25 cellular contexts compared by ENCODE assay signal in the genomic region with DNA sequence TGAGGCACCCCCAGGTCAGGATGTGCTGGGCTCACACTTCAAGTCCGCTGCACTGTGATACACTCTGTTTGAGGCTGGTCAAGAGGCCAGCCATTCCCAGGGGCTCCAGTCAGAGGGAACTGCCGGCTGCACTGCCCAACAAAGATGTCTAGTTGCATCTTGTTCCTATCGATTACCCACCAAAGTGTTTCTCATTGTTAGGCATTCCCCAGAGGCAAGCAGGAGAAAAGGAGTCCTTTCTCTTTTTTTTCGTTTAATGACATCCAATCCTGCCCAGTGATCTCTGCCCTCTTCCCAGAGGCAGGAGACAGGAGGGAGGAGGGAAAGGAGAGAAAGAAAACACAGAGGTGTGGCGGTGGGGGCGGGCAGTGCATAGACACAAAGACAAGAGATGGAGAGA.
A peak's percentile ranks its signal among the peaks of the same experiment; 100 is the strongest.
DNase-seq lines count a peak whose midpoint lies in the region; ATAC-seq and TF ChIP-seq lines count a peak whose summit lies in the region.
"Had no signal": no experiment of that assay in that cellular context is flagged by ENCODE, and none has a peak within 500 bp of the region (broad histone marks: within the 10 kb centered on the region; RNA-seq: fewer than 3 reads in every experiment).

No MANE protein-coding gene starts in this region.

- peaks cover 20% of the 10 kb centered on the region for H3K4me1 Mint-ChIP-seq in glutamatergic neuron (ENCODE audit: low read depth, unreplicated experiment)
- H3K4me1 Mint-ChIP-seq: activated naive CD8-positive, alpha-beta T cell treated with anti-CD3 and anti-CD28 coated beads for 36 hours; natural killer cell had no signal

- H3K4me1 ChIP-seq in HUES64 (ENCODE audit: insufficient read depth, low read length): peaks cover 38% of the 10 kb centered on the region
- H3K4me1 ChIP-seq: Caco-2 had no signal

- DNase-seq in glutamatergic neuron: peak; percentile 54
- DNase-seq in retina: peak; percentile 53
- no peak for DNase-seq in NCI-H226
- DNase-seq in occipital lobe (lab: John Stamatoyannopoulos, UW): no peak
- DNase-seq in SKM-1 (lab: John Stamatoyannopoulos, UW; ENCODE audit: unreplicated experiment): no peak
- no peak for DNase-seq in dorsolateral prefrontal cortex
- DNase-seq: activated CD4-positive, alpha-beta T cell treated with anti-CD3 and anti-CD28 coated beads for 4 hours; activated effector memory CD4-positive, alpha-beta T cell treated with Interleukin-2 at 50 U/mL for 16 hours; activated naive CD8-positive, alpha-beta T cell treated with anti-CD3 and anti-CD28 coated beads for 36 hours; activated T-cell treated with anti-CD3 and anti-CD28 coated beads for 4 hours; aorta; Caco-2; central memory CD4-positive, alpha-beta T cell; left ventricle myocardium superior; MM.1S; natural killer cell; NCI-H2081 treated with DMSO at 0.1 percent for 48 hours; OCI-M1; stimulated activated naive CD8-positive, alpha-beta T cell treated with anti-CD3 and anti-CD28 coated beads, Interleukin-15, Interleukin-2, amounts not matched to agents 100 U/mL and 50 U/mL, for 24 hours had no signal

- H3K36me3 ChIP-seq in HUES64 (ENCODE audit: insufficient read depth, low read length): no peaks in the 10 kb centered on the region
- H3K36me3 ChIP-seq: thoracic aorta, vagina had no signal

- no peaks in the 10 kb centered on the region for H3K9me3 Mint-ChIP-seq in glutamatergic neuron (ENCODE audit: unreplicated experiment)
- H3K9me3 Mint-ChIP-seq: activated naive CD8-positive, alpha-beta T cell treated with anti-CD3 and anti-CD28 coated beads for 36 hours; dendritic cell treated with granulocyte-macrophage colony-stimulating factor and Interleukin-4, amounts not matched to agents 40 ng/mL and 50 ng/mL, for 4 days; natural killer cell had no signal

- intact Hi-C loops in dorsolateral prefrontal cortex (cut with DNase I): no loop called here

- ATAC-seq in SK-N-SH treated with all-trans-retinoic acid at 6 μM for 48 hours: peak; percentile 13
- ATAC-seq: natural killer cell; stimulated activated naive CD8-positive, alpha-beta T cell treated with anti-CD3 and anti-CD28 coated beads, Interleukin-15, Interleukin-2, amounts not matched to agents 100 U/mL and 50 U/mL, for 24 hours had no signal

- H3K4me3 ChIP-seq in HUES64 (ENCODE audit: low read length) (no peak overlapping the region), dorsolateral prefrontal cortex (no peak overlapping the region)
- H3K4me3 ChIP-seq: thoracic aorta, vagina had no signal

- H3K9me3 ChIP-seq in HUES64 (ENCODE audit: insufficient read depth, low read depth, low read length): no peaks in the 10 kb centered on the region
- H3K9me3 ChIP-seq: Caco-2, thoracic aorta, vagina had no signal

- H3K27ac Mint-ChIP-seq in glutamatergic neuron (ENCODE audit: unreplicated experiment): peak overlapping the region; percentile 91
- H3K27ac Mint-ChIP-seq: activated naive CD8-positive, alpha-beta T cell treated with anti-CD3 and anti-CD28 coated beads for 36 hours; dendritic cell treated with granulocyte-macrophage colony-stimulating factor and Interleukin-4, amounts not matched to agents 40 ng/mL and 50 ng/mL, for 4 days; natural killer cell had no signal

- H3K36me3 Mint-ChIP-seq in glutamatergic neuron (ENCODE audit: unreplicated experiment): peaks cover 4% of the 10 kb centered on the region
- H3K36me3 Mint-ChIP-seq: activated naive CD8-positive, alpha-beta T cell treated with anti-CD3 and anti-CD28 coated beads for 36 hours; natural killer cell had no signal

- H3K4me3 Mint-ChIP-seq in glutamatergic neuron (ENCODE audit: unreplicated experiment): peak overlapping the region; percentile 61
- H3K4me3 Mint-ChIP-seq: activated naive CD8-positive, alpha-beta T cell treated with anti-CD3 and anti-CD28 coated beads for 36 hours; dendritic cell treated with granulocyte-macrophage colony-stimulating factor and Interleukin-4, amounts not matched to agents 40 ng/mL and 50 ng/mL, for 4 days; natural killer cell had no signal

- WGBS in HUES64: 48% methylated on average over 6 of the region's 6 CpGs

- H3K9ac ChIP-seq in HUES64 (ENCODE audit: low read depth, low read length): peak overlapping the region; percentile 57; the same call in 1 of the 2 replicates

- H3K27me3 Mint-ChIP-seq in glutamatergic neuron (ENCODE audit: unreplicated experiment): peaks cover 7% of the 10 kb centered on the region
- H3K27me3 Mint-ChIP-seq: activated naive CD8-positive, alpha-beta T cell treated with anti-CD3 and anti-CD28 coated beads for 36 hours; dendritic cell treated with granulocyte-macrophage colony-stimulating factor and Interleukin-4, amounts not matched to agents 40 ng/mL and 50 ng/mL, for 4 days had no signal

- TF ChIP-seq CTCF in glutamatergic neuron (IDR thresholded peaks at IDR 0.05; ENCODE audit: partially characterized antibody, unreplicated experiment) (no peak), dorsolateral prefrontal cortex (IDR thresholded peaks at IDR 0.05 in 54 of 56, conservative IDR thresholded peaks at IDR 0.05 in 2 of 56; ENCODE audit: low read depth in 1 of 56, partially characterized antibody in 56 of 56) (no peak)

- H3K27ac ChIP-seq in HUES64 (ENCODE audit: low read depth, low read length): peak overlapping the region; percentile 69
- no peak overlapping the region for H3K27ac ChIP-seq in dorsolateral prefrontal cortex
- H3K27ac ChIP-seq: C4-2B, thoracic aorta, vagina had no signal

- H3K27me3 ChIP-seq in HUES64 (ENCODE audit: insufficient read depth, low read length) (no peaks in the 10 kb centered on the region), dorsolateral prefrontal cortex (peaks cover 0 to 3% (median 0%) of the 10 kb centered on the region in 45 donors)
- H3K27me3 ChIP-seq: vagina had no signal

TF ChIP-seq in SK-N-SH treated with all-trans-retinoic acid at 6 μM for 48 hours, 23 proteins besides CTCF, POLR2A, EP300 and RAD21:
- TF ChIP-seq ZFP30 (CRISPR knock-in tag; IDR thresholded peaks at IDR 0.05): no peak
- TF ChIP-seq BACH2 (CRISPR knock-in tag; IDR thresholded peaks at IDR 0.05; ENCODE audit: borderline replicate concordance): no peak
- TF ChIP-seq, protein P1, sequence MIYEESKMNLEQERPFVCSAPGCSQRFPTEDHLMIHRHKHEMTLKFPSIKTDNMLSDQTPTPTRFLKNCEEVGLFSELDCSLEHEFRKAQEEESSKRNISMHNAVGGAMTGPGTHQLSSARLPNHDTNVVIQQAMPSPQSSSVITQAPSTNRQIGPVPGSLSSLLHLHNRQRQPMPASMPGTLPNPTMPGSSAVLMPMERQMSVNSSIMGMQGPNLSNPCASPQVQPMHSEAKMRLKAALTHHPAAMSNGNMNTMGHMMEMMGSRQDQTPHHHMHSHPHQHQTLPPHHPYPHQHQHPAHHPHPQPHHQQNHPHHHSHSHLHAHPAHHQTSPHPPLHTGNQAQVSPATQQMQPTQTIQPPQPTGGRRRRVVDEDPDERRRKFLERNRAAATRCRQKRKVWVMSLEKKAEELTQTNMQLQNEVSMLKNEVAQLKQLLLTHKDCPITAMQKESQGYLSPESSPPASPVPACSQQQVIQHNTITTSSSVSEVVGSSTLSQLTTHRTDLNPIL (CRISPR knock-in tag; IDR thresholded peaks at IDR 0.05; ENCODE audit: low read depth): no peak
- no peak for TF ChIP-seq TOX (CRISPR knock-in tag; IDR thresholded peaks at IDR 0.05; ENCODE audit: borderline replicate concordance)
- no peak for TF ChIP-seq OSR1 (CRISPR knock-in tag; IDR thresholded peaks at IDR 0.05)
- no peak for TF ChIP-seq PPARA (CRISPR knock-in tag; IDR thresholded peaks at IDR 0.05; ENCODE audit: borderline replicate concordance)
- TF ChIP-seq GLIS3 (CRISPR knock-in tag; IDR thresholded peaks at IDR 0.05): no peak

Comparison
In these comparisons a context has a peak if more than half of its experiments do, and no peak if none do; other contexts are left out.
1. DNase-seq: peak in glutamatergic neuron (single experiment) and retina (single experiment); none in NCI-H226 (single experiment), occipital lobe (single experiment), SKM-1 (single experiment) and dorsolateral prefrontal cortex (0 of 10).